ENCODE assay signal across 20 cellular contexts in the genomic region with DNA sequence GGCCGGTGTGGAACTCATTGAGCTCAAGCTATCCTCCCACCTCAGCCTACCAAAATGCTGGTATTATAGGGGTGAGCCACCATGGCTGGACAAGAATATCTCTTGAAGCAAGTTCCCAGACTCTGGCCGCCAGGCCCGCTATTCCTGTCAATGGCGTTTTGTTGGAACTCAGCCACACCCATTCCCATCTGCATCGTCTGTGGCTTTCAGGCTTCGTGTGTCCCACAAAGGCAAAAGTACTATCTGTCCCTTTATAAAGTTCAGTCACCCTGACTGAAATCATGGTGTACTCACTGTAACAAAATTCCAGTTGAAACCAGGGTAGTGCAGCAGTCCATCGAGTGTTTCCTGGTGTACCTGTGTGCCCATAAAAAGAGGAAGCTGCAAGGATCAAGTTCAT.
DNase-seq lines count a peak whose midpoint lies in the region; ATAC-seq, FAIRE-seq and TF ChIP-seq lines count a peak whose summit lies in the region.
"Had no signal": no experiment of that assay in that cellular context is flagged by ENCODE, and none has a peak within 500 bp of the region (broad histone marks: within the 10 kb centered on the region; RNA-seq: fewer than 3 reads in every experiment).

No MANE protein-coding gene starts in this region.

- H3K9me2 ChIP-seq in PC-9 (ENCODE audit: insufficient read depth) = no peaks in the 10 kb centered on the region

- H3K9me3 ChIP-seq in PC-9 (ENCODE audit: insufficient read depth, low read depth) = no peaks in the 10 kb centered on the region
- no peaks in the 10 kb centered on the region for H3K9me3 ChIP-seq in right atrium auricular region
- H3K9me3 ChIP-seq in gastrocnemius medialis = no peaks in the 10 kb centered on the region
- H3K9me3 ChIP-seq: lower lobe of right lung, transverse colon had no signal

- FAIRE-seq in H54 (lab: Jason Lieb, UNC) = no peak

- no peak overlapping the region for H3K4me3 ChIP-seq in PC-9
- H3K4me3 ChIP-seq in right atrium auricular region = no peak overlapping the region
- H3K4me3 ChIP-seq in gastrocnemius medialis = no peak overlapping the region
- H3K4me3 ChIP-seq: lower lobe of right lung, transverse colon had no signal

- CTCF ChIA-PET in PC-9 (lab: Charles Lee) = interaction anchor here (0.6 to 1.1 kb wide), 3 partner anchors 40 to 58 kb away, joined by 3 to 5 read pairs (median 3); no protein-coding TSS in a partner anchor

- H3K36me3 ChIP-seq in PC-9 (ENCODE audit: low read depth) = peaks cover 60% of the 10 kb centered on the region
- H3K36me3 ChIP-seq in right atrium auricular region = peaks cover 13% of the 10 kb centered on the region
- H3K36me3 ChIP-seq in gastrocnemius medialis = no peaks in the 10 kb centered on the region
- H3K36me3 ChIP-seq: transverse colon had no signal

- POLR2A ChIA-PET in PC-9 (lab: Charles Lee; ENCODE audit: unreplicated experiment) = interaction anchor here (0.5 to 0.6 kb wide), 2 partner anchors 59 to 97 kb away, joined by 3 to 21 read pairs; a partner anchor contains a TSS

- no TSS peak for BruUV-seq in PC-9 (replicated peaks; lab: Mats Ljungman, UMichigan)

- peaks cover 31% of the 10 kb centered on the region; the same call in 1 of the 2 replicates for H4K20me1 ChIP-seq in PC-9 (ENCODE audit: insufficient read depth)

- TF ChIP-seq POLR2A in gastrocnemius medialis (IDR thresholded peaks at IDR 0.05) = no peak
- no peak for TF ChIP-seq POLR2A in H54 (IDR thresholded peaks at IDR 0.05; ENCODE audit: low read depth, low read length)

- intact Hi-C loops in PC-9 (cut with micrococcal nuclease; ENCODE audit: unreplicated experiment) (loop anchor here (5.0 kb wide), 1 partner anchor 221 kb away; no protein-coding TSS in a partner anchor), gastrocnemius medialis (cut with DNase I; ENCODE audit: low total_unique reads) (no loop called here)

- ATAC-seq in gastrocnemius medialis = peak; percentile 29 to 30
- ATAC-seq: effector memory CD8-positive, alpha-beta T cell; lower lobe of right lung had no signal

- H3K27ac ChIP-seq in PC-9 (peak overlapping the region; percentile 74), right atrium auricular region (peak overlapping the region; percentile 89 to 91), gastrocnemius medialis (peak overlapping the region in 3 of 4 donors; percentile 22 to 51 (median 25))
- H3K27ac ChIP-seq: lower lobe of right lung, transverse colon had no signal

- H3K79me2 ChIP-seq in PC-9 (ENCODE audit: low read depth) = peaks cover 85% of the 10 kb centered on the region

- H3K4me1 ChIP-seq in PC-9 (replicated peaks; ENCODE audit: insufficient read depth) = peaks cover 80% of the 10 kb centered on the region
- H3K4me1 ChIP-seq in right atrium auricular region = peaks cover 0 to 57% of the 10 kb centered on the region in 2 donors
- peaks cover 11 to 24% of the 10 kb centered on the region in 2 donors for H3K4me1 ChIP-seq in gastrocnemius medialis

- no peak for TF ChIP-seq CTCF in PC-9 (conservative IDR thresholded peaks at IDR 0.05)
- TF ChIP-seq CTCF in right atrium auricular region (IDR thresholded peaks at IDR 0.05) = no peak
- no peak for TF ChIP-seq CTCF in gastrocnemius medialis (IDR thresholded peaks at IDR 0.05 in 4 of 5, conservative IDR thresholded peaks at IDR 0.05 in 1 of 5)

- H3F3A ChIP-seq in PC-9 (ENCODE audit: insufficient read depth, low read depth) = peaks cover 59% of the 10 kb centered on the region

- peak overlapping the region; percentile 15 for H3K4me2 ChIP-seq in PC-9

- no peak overlapping the region for H2AFZ ChIP-seq in PC-9

- in situ Hi-C loops in gastrocnemius medialis (cut with MboI; ENCODE audit: low sequenced_read_pairs in 4 of 4) = no loop called here

- peak; percentile 12 for DNase-seq in NCI-H2107 treated with DMSO at 0.1 percent for 48 hours (lab: John Stamatoyannopoulos, UW; ENCODE audit: unreplicated experiment)
- DNase-seq in NCI-H2107 (lab: John Stamatoyannopoulos, UW) = no peak
- DNase-seq in PC-9 = peak in 1 of 2 experiments; percentile 41
- no peak for DNase-seq in right atrium auricular region (ENCODE audit: low spot score)
- peak; percentile 23 to 40 for DNase-seq in gastrocnemius medialis
- DNase-seq in hippocampal formation (lab: John Stamatoyannopoulos, UW) = no peak
- DNase-seq in iPS-NIHi11 (ENCODE audit: low spot score) = no peak
- no peak for DNase-seq in H54 (ENCODE audit: insufficient read length, low spot score)
- DNase-seq: 8988T; activated CD4-positive, alpha-beta T cell treated with anti-CD3 and anti-CD28 coated beads for 48 hours; activated naive CD8-positive, alpha-beta T cell treated with anti-CD3 and anti-CD28 coated beads, Interleukin-2, amount 10 ng/mL, durations not matched to agents 7 days and 5 days; activated T-cell treated with anti-CD3 and anti-CD28 coated beads, Interleukin-2, amount 50 U/mL, for 1 hour; DND-41; effector memory CD8-positive, alpha-beta T cell; GOT3; lower lobe of right lung; MM.1S; NCI-H187 treated with DMSO at 0.1 percent for 48 hours; T-helper 9 cell; transverse colon had no signal

- no peaks in the 10 kb centered on the region for H3K27me3 ChIP-seq in PC-9 (ENCODE audit: insufficient read depth, low read depth)
- no peaks in the 10 kb centered on the region for H3K27me3 ChIP-seq in right atrium auricular region
- H3K27me3 ChIP-seq in gastrocnemius medialis = no peaks in the 10 kb centered on the region
- H3K27me3 ChIP-seq: transverse colon had no signal

Comparison
In these comparisons a context has a peak if more than half of its experiments do, and no peak if none do; other contexts are left out.
1. DNase-seq: peak in NCI-H2107 treated with DMSO at 0.1 percent for 48 hours (single experiment) and gastrocnemius medialis (2 of 2); none in NCI-H2107 (single experiment), right atrium auricular region (single experiment), hippocampal formation (0 of 2), iPS-NIHi11 (single experiment) and H54 (single experiment).
2. H3K27ac ChIP-seq: peak in every context shown above with its lines; median percentile 90 in right atrium auricular region; 74 in PC-9; 25 in gastrocnemius medialis.